Comparison of ENCODE assay signal across 15 cellular contexts in genomic region chr16:57540906-57541753, GRCh38. TPM values are rescaled to one million over a fixed set of nuclear protein-coding genes. Genes with fewer than 3 reads are reported as not detected.
A peak's percentile ranks its signal among the peaks of the same experiment; 100 is the strongest.
DNase-seq lines count a peak whose midpoint lies in the region; ATAC-seq and TF ChIP-seq lines count a peak whose summit lies in the region.
"Had no signal": no experiment of that assay in that cellular context is flagged by ENCODE, and none has a peak within 500 bp of the region (broad histone marks: within the 10 kb centered on the region; RNA-seq: fewer than 3 reads in every experiment).

No MANE protein-coding gene starts in this region.

- in situ Hi-C loops in brain microvascular endothelial cell (cut with HindIII; ENCODE audit: low pct_ligation_motif_present, low sequenced_read_pairs) = no loop called here

- H4K20me1 ChIP-seq in KMS-11 (ENCODE audit: insufficient read depth) = no peaks in the 10 kb centered on the region

- H3K9me3 Mint-ChIP-seq in endodermal cell = no peaks in the 10 kb centered on the region
- H3K9me3 Mint-ChIP-seq: T-cell had no signal

- H3K27me3 Mint-ChIP-seq in endodermal cell (ENCODE audit: insufficient read depth) = peaks cover 38% of the 10 kb centered on the region
- H3K27me3 Mint-ChIP-seq: T-cell had no signal

- 80 to 85% methylated on average over 8 to 12 of the region's 12 CpGs for WGBS in endodermal cell (ENCODE audit: insufficient coverage in 1 of 2, insufficient read length in 1 of 2), 2 experiments
- 73 to 85% (median 82%) methylated on average over 11 to 12 of the region's 12 CpGs for WGBS in spleen, 5 donors

- ATAC-seq in GM21528 (IDR thresholded peaks at IDR 0.05; ENCODE audit: low FRiP score, unreplicated experiment) = no peak
- ATAC-seq: gastrocnemius medialis, T-cell had no signal

- H3K4me3 Mint-ChIP-seq in endodermal cell = no peak overlapping the region

- no peak overlapping the region for H3K27ac Mint-ChIP-seq in endodermal cell

- H2AFZ ChIP-seq in KMS-11 (ENCODE audit: low read depth) = no peak overlapping the region; the same call in 1 of the 2 replicates

- H3K4me1 Mint-ChIP-seq in endodermal cell = peaks cover 18% of the 10 kb centered on the region

- H3K9ac ChIP-seq in KMS-11 (no peak overlapping the region), endodermal cell (ENCODE audit: extremely low read depth, low read length, poor library complexity, severe bottlenecking) (no peak overlapping the region)

- H3K36me3 ChIP-seq in KMS-11 (ENCODE audit: insufficient read depth) (no peaks in the 10 kb centered on the region), endodermal cell (ENCODE audit: control insufficient read depth, insufficient read depth, low read length) (no peaks in the 10 kb centered on the region), spleen (no peaks in the 10 kb centered on the region), brain microvascular endothelial cell (replicated peaks) (no peaks in the 10 kb centered on the region)
- H3K36me3 ChIP-seq: gastrocnemius medialis had no signal

- no peak overlapping the region for H3K4me3 ChIP-seq in KMS-11 (IDR thresholded peaks at IDR 0.05; ENCODE audit: insufficient read depth, low read depth, low read length)
- H3K4me3 ChIP-seq in endodermal cell (ENCODE audit: low read length) = no peak overlapping the region
- no peak overlapping the region for H3K4me3 ChIP-seq in spleen
- H3K4me3 ChIP-seq in brain microvascular endothelial cell (ENCODE audit: low read depth, low read length) = no peak overlapping the region
- H3K4me3 ChIP-seq: gastrocnemius medialis, smooth muscle cell had no signal

- no peaks in the 10 kb centered on the region for H3K36me3 Mint-ChIP-seq in endodermal cell (ENCODE audit: low read depth)
- H3K36me3 Mint-ChIP-seq: T-cell had no signal

- peak; percentile 56 for DNase-seq in activated CD8-positive, alpha-beta memory T cell treated with anti-CD3 and anti-CD28 coated beads for 24 hours
- no peak for DNase-seq in activated CD8-positive, alpha-beta memory T cell treated with anti-CD3 and anti-CD28 coated beads, Interleukin-2, amount 50 U/mL, for 4 hours
- peak; percentile 44 for DNase-seq in endodermal cell
- DNase-seq in spleen = peak; percentile 71
- no peak for DNase-seq in brain microvascular endothelial cell
- DNase-seq in GM19240 (ENCODE audit: insufficient read length, low spot score) = no peak
- DNase-seq: activated CD4-positive, alpha-beta T cell treated with anti-CD3 and anti-CD28 coated beads, Interleukin-2, amount 50 U/mL, for 4 hours; amygdala; gastrocnemius medialis; NCI-H2081 treated with DMSO at 0.1 percent for 48 hours had no signal

- no peaks in the 10 kb centered on the region for H3K9me3 ChIP-seq in endodermal cell (ENCODE audit: control insufficient read depth, low read length)
- no peaks in the 10 kb centered on the region for H3K9me3 ChIP-seq in spleen
- H3K9me3 ChIP-seq: gastrocnemius medialis had no signal

- intact Hi-C loops in spleen (cut with DNase I; ENCODE audit: low total_unique reads) = no loop called here

- TF ChIP-seq POLR2A in spleen (IDR thresholded peaks at IDR 0.05) = no peak

- no peak for TF ChIP-seq CTCF in KMS-11 (conservative IDR thresholded peaks at IDR 0.05; ENCODE audit: low read depth, low read length)
- TF ChIP-seq CTCF in endodermal cell (conservative IDR thresholded peaks at IDR 0.05) = no peak
- TF ChIP-seq CTCF in spleen (IDR thresholded peaks at IDR 0.05 in 8 of 11, conservative IDR thresholded peaks at IDR 0.05 in 3 of 11) = no peak
- TF ChIP-seq CTCF in brain microvascular endothelial cell (IDR thresholded peaks at IDR 0.05; ENCODE audit: low read depth, low read length, missing control alignments) = no peak

- H3K27ac ChIP-seq in KMS-11 (no peak overlapping the region), endodermal cell (ENCODE audit: low read depth, low read length) (no peak overlapping the region), spleen (peak overlapping the region in 1 of 8 donors; percentile 71), brain microvascular endothelial cell (no peak overlapping the region)
- H3K27ac ChIP-seq: gastrocnemius medialis had no signal

- H3K79me2 ChIP-seq in KMS-11 (ENCODE audit: insufficient read depth, low read depth) = no peaks in the 10 kb centered on the region

- H3K27me3 ChIP-seq in KMS-11 (ENCODE audit: insufficient read depth, low read depth) (no peaks in the 10 kb centered on the region), endodermal cell (ENCODE audit: control insufficient read depth, insufficient read depth, low read length, poor library complexity, severe bottlenecking) (no peaks in the 10 kb centered on the region), spleen (replicated peaks in 1 of 7) (peaks cover 0 to 17% (median 4%) of the 10 kb centered on the region in 7 donors), brain microvascular endothelial cell (replicated peaks) (peaks cover 3% of the 10 kb centered on the region)
- H3K27me3 ChIP-seq: gastrocnemius medialis had no signal

- H3K4me1 ChIP-seq in KMS-11 (ENCODE audit: low read depth, poor library complexity, severe bottlenecking) (peaks cover 89% of the 10 kb centered on the region), endodermal cell (ENCODE audit: control insufficient read depth, insufficient read depth, low read length) (no peaks in the 10 kb centered on the region), spleen (peaks cover 38 to 100% (median 87%) of the 10 kb centered on the region in 6 donors)

- peak overlapping the region; percentile 25; the same call in 1 of the 2 replicates for H3K4me2 ChIP-seq in KMS-11
- H3K4me2 ChIP-seq: smooth muscle cell had no signal

RNA-seq across cellular contexts. Expression of gene ADGRG5, which starts 1.3 kb away (rescaled TPM):
- total RNA-seq in endodermal cell (1 to 10 TPM; 3.6 to 4.8 TPM), spleen (10 to 100 TPM in 6 of 7 donors, 1 to 10 TPM in 1; 7.3 to 23.8 (median 13.6) TPM)
- polyA plus RNA-seq in endodermal cell (2013, experiment 1 of 2) = 0.93 TPM
- polyA plus RNA-seq in endodermal cell (2013, experiment 2 of 2) = 0.29 TPM
- polyA plus RNA-seq in spleen = 1 to 10 TPM; 5.2 to 9.7 (median 9.3) TPM
- total RNA-seq: Daoy, gastrocnemius medialis, smooth muscle cell had no signal
- polyA plus RNA-seq: smooth muscle cell had no signal

RNA-seq across cellular contexts. Expression of gene CCDC102A, which starts 4.8 kb away (rescaled TPM):
- 1 to 10 TPM; 6.7 to 9.8 TPM for total RNA-seq in endodermal cell
- polyA plus RNA-seq in endodermal cell (2013, experiment 1 of 2) = 5.0 TPM
- polyA plus RNA-seq in endodermal cell (2013, experiment 2 of 2) = 5.5 TPM
- 10 to 100 TPM in 2 of 7 donors, 1 to 10 TPM in 5; 7.0 to 14.8 (median 7.9) TPM for total RNA-seq in spleen
- 1 to 10 TPM; 4.6 to 7.7 (median 4.8) TPM for polyA plus RNA-seq in spleen

RNA-seq across cellular contexts. Expression of gene DOK4, which starts 54.8 kb away (rescaled TPM):
- total RNA-seq in endodermal cell = 10 to 100 TPM; 17.9 to 22.1 TPM
- 26.6 TPM for polyA plus RNA-seq in endodermal cell (2013, experiment 1 of 2)
- 27.8 TPM for polyA plus RNA-seq in endodermal cell (2013, experiment 2 of 2)
- total RNA-seq in spleen = 10 to 100 TPM in 6 of 7 donors, 1 to 10 TPM in 1; 7.3 to 19.8 (median 16.1) TPM
- 10 to 100 TPM in 1 of 3 donors, 1 to 10 TPM in 2; 4.1 to 10.0 (median 5.5) TPM for polyA plus RNA-seq in spleen

Comparison
In these comparisons a context has a peak if more than half of its experiments do, and no peak if none do; other contexts are left out.
1. DNase-seq: peak in activated CD8-positive, alpha-beta memory T cell treated with anti-CD3 and anti-CD28 coated beads for 24 hours (single experiment), endodermal cell (single experiment) and spleen (single experiment); none in activated CD8-positive, alpha-beta memory T cell treated with anti-CD3 and anti-CD28 coated beads, Interleukin-2, amount 50 U/mL, for 4 hours (single experiment), brain microvascular endothelial cell (single experiment) and GM19240 (single experiment).